1 cellular context compared by ENCODE assay signal in genomic region chr1:24948072-24948827, GRCh38.
TF ChIP-seq lines count a peak whose summit lies in the region.

No MANE protein-coding gene starts in this region.

TF ChIP-seq in IMR-90, 13 proteins besides CTCF, POLR2A, EP300 and RAD21 (continued from another document):
- TF ChIP-seq USF2 (IDR thresholded peaks at IDR 0.05; ENCODE audit: low read depth, low read length), result no peak
- no peak for TF ChIP-seq MAZ (IDR thresholded peaks at IDR 0.05; ENCODE audit: borderline replicate concordance, low read depth, low read length)
- no peak for TF ChIP-seq RFX5 (IDR thresholded peaks at IDR 0.05; ENCODE audit: low read depth, low read length)
- TF ChIP-seq RCOR1 (IDR thresholded peaks at IDR 0.05; ENCODE audit: insufficient replicate concordance, low read length), result no peak
- TF ChIP-seq MXI1 (IDR thresholded peaks at IDR 0.05; ENCODE audit: borderline replicate concordance, low read depth, low read length), result no peak
- no peak for TF ChIP-seq SMC3 (IDR thresholded peaks at IDR 0.05; ENCODE audit: low read depth, low read length)
- no peak for TF ChIP-seq CEBPB (IDR thresholded peaks at IDR 0.05; ENCODE audit: low read depth, low read length)
- TF ChIP-seq FOS (IDR thresholded peaks at IDR 0.05; ENCODE audit: low read depth, low read length), result no peak
- TF ChIP-seq ELK1 (IDR thresholded peaks at IDR 0.05; ENCODE audit: borderline replicate concordance, low read depth, low read length), result no peak
- no peak for TF ChIP-seq CHD1 (IDR thresholded peaks at IDR 0.05; ENCODE audit: low read depth, low read length)
